1 cellular context compared by ENCODE assay signal in the genomic region with DNA sequence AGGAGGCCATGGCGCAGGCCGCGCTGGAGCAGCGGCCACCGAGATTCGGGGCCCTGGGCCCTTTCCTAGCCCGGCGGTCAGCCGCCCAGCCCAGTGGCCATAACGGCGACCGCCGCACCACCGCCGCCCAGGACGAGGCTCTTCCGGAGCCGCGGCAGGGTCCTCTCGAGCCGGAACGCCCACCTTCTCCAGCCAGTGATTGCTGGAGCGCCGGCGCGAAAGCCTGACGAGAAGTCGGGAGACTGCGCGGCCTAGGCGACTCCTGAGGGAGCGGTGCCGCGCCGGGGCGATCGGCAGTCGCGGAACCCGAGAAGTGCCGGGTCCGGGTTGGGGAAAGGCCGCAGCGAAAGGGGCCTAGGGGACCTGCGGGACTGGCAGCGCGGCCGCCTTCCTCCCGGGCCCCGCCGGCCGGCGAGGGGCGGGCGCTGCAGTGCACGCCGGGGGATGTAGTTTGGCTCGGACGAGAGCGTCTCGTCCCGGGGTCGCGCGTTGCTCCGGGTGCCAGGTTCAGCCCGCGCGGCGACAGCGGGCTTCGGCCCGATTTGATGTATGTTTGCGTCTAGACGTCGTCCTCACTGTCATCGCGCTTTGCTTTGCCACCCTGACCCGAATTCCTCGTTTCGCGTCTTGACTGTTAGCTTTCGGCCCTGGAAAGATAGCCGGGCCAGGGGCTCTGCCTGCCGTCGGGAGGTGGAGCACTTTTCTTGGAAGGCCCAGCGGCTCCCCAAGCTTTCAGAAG.
A peak's percentile ranks its signal among the peaks of the same experiment; 100 is the strongest.
TF ChIP-seq lines count a peak whose summit lies in the region.

A gene with protein sequence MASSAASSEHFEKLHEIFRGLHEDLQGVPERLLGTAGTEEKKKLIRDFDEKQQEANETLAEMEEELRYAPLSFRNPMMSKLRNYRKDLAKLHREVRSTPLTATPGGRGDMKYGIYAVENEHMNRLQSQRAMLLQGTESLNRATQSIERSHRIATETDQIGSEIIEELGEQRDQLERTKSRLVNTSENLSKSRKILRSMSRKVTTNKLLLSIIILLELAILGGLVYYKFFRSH (minus strand): TSS at position 153 of the 739 bp plus-strand sequence. CDS start 143 bp downstream, at position 10.

TF ChIP-seq in K562, 482 proteins besides CTCF, POLR2A, EP300 and RAD21 (continued from another document):
- no peak for TF ChIP-seq ZBTB2 (IDR thresholded peaks at IDR 0.05)
- no peak for TF ChIP-seq ZNF717 (CRISPR knock-in tag; IDR thresholded peaks at IDR 0.05)
- peak; percentile 27; the same call in 1 of the 2 replicates for TF ChIP-seq ZNF766 (CRISPR knock-in tag; conservative IDR thresholded peaks at IDR 0.05)
- no peak for TF ChIP-seq BRD4 (IDR thresholded peaks at IDR 0.05)
